Comparison of ENCODE assay signal across 21 cellular contexts in genomic region chr13:113158946-113159345, GRCh38. TPM values are rescaled to one million over a fixed set of nuclear protein-coding genes. Genes with fewer than 3 reads are reported as not detected.
DNase-seq lines count a peak whose midpoint lies in the region; ATAC-seq, FAIRE-seq and TF ChIP-seq lines count a peak whose summit lies in the region.
"Had no signal": no experiment of that assay in that cellular context is flagged by ENCODE, and none has a peak within 500 bp of the region (broad histone marks: within the 10 kb centered on the region; RNA-seq: fewer than 3 reads in every experiment).

No MANE protein-coding gene starts in this region.

- H4K91ac ChIP-seq in neuronal stem cell (ENCODE audit: low read depth, low read length, poor library complexity) = peak overlapping the region; percentile 64

- no peak overlapping the region for H3K4ac ChIP-seq in neuronal stem cell (ENCODE audit: low read length)

- peak overlapping the region; percentile 57 to 72 (median 64); a peak in 5 of 6 replicates for H3K4me3 ChIP-seq in HepG2 (replicated peaks in 1 of 3; ENCODE audit: insufficient read depth in 1 of 3, low read depth in 2 of 3, low read length in 3 of 3)
- H3K4me3 ChIP-seq in neuronal stem cell (ENCODE audit: low read length in 2 of 2) = no peak overlapping the region
- no peak overlapping the region for H3K4me3 ChIP-seq in colonic mucosa
- H3K4me3 ChIP-seq: A549, K562 had no signal

- H3K14ac ChIP-seq in neuronal stem cell (ENCODE audit: low read length) = no peak overlapping the region

- H3K27me3 ChIP-seq in HepG2 (ENCODE audit: control insufficient read depth in 1 of 2, insufficient read depth in 2 of 2, low read length in 2 of 2) (no peaks in the 10 kb centered on the region), neuronal stem cell (ENCODE audit: control insufficient read depth in 3 of 3, insufficient read depth in 3 of 3, low read depth in 1 of 3, low read length in 3 of 3) (peaks cover 0 to 22% (median 2%) of the 10 kb centered on the region in 3 experiments), colonic mucosa (no peaks in the 10 kb centered on the region)
- H3K27me3 ChIP-seq: BE2C had no signal

- H4K8ac ChIP-seq in neuronal stem cell (ENCODE audit: low read depth, low read length) = peak overlapping the region; percentile 43

- H3K36me3 ChIP-seq in KOPT-K1 (ENCODE audit: insufficient read depth, low read length) = no peaks in the 10 kb centered on the region
- H3K36me3 ChIP-seq in HepG2 (replicated peaks in 1 of 2; ENCODE audit: control insufficient read depth in 1 of 2, insufficient read depth in 2 of 2, low read length in 2 of 2) = no peaks in the 10 kb centered on the region
- no peaks in the 10 kb centered on the region for H3K36me3 ChIP-seq in neuronal stem cell (replicated peaks in 1 of 2; ENCODE audit: control insufficient read depth in 2 of 2, insufficient read depth in 2 of 2, low read length in 2 of 2)
- no peaks in the 10 kb centered on the region for H3K36me3 ChIP-seq in colonic mucosa
- H3K36me3 ChIP-seq: BE2C had no signal

- peak overlapping the region; percentile 94 for H3K4me2 ChIP-seq in HepG2 (ENCODE audit: low read depth, low read length)
- no peak overlapping the region for H3K4me2 ChIP-seq in neuronal stem cell (ENCODE audit: insufficient read depth, low read length, poor library complexity, severe bottlenecking)
- H3K4me2 ChIP-seq: A549 had no signal

- peaks cover 1% of the 10 kb centered on the region for H3K79me1 ChIP-seq in neuronal stem cell (ENCODE audit: low read depth, low read length)

- intact Hi-C loops in HepG2 (cut with micrococcal nuclease; ENCODE audit: unreplicated experiment) = loop anchor here (5.0 kb wide), 1 partner anchor 48 kb away; the partner anchor contains the start of genes CUL4A and PCID2
- intact Hi-C loops in colonic mucosa (cut with DNase I) = loop anchor here (5.0 kb wide), 1 partner anchor 48 kb away; the partner anchor contains the start of genes CUL4A and PCID2

- no peak overlapping the region for H3K23ac ChIP-seq in neuronal stem cell (ENCODE audit: low read depth, low read length, poor library complexity)

- H2BK15ac ChIP-seq in neuronal stem cell (ENCODE audit: low read length) = peak overlapping the region; percentile 38

- POLR2A ChIA-PET in HepG2 (lab: Yijun Ruan, JAX) = interaction anchor here (1.3 to 2.1 kb wide), 4 partner anchors 11 to 51 kb away, joined by 3 to 11 read pairs (median 6); partner anchors contain the start of gene CUL4A

- CTCF ChIA-PET in HepG2 (lab: Yijun Ruan, JAX; ENCODE audit: low intra/inter-chr PET ratio, low total read pairs) = no interaction called here

- no TSS peak for BruUV-seq in HepG2 (replicated peaks; lab: Mats Ljungman, UMichigan)

- ATAC-seq in HepG2 = peak; percentile 54
- no peak for ATAC-seq in GM18873 (IDR thresholded peaks at IDR 0.05; ENCODE audit: low FRiP score, unreplicated experiment)
- ATAC-seq: A549; CD8-positive, alpha-beta T cell; HCT116; K562 had no signal

- no peaks in the 10 kb centered on the region for H3K79me2 ChIP-seq in HepG2 (ENCODE audit: insufficient read depth, low read length)

- TF ChIP-seq CTCF in HepG2 (CRISPR knock-in tag; IDR thresholded peaks at IDR 0.05) (no peak), colonic mucosa (IDR thresholded peaks at IDR 0.05) (no peak)

- TF ChIP-seq EP300 in HepG2 (IDR thresholded peaks at IDR 0.05; ENCODE audit: low read depth in 2 of 2, low read length in 2 of 2) (no peak), HepG2 (CRISPR knock-in tag; IDR thresholded peaks at IDR 0.05; ENCODE audit: borderline replicate concordance) (no peak)

- H2BK5ac ChIP-seq in neuronal stem cell (ENCODE audit: low read length) = peak overlapping the region; percentile 62

- H3K18ac ChIP-seq in neuronal stem cell (ENCODE audit: low read length) = peak overlapping the region; percentile 88

- WGBS in HepG2 (ENCODE audit: low lambda C conversion rate) = 5% methylated on average over 3 of the region's 7 CpGs
- WGBS in neuronal stem cell (ENCODE audit: extremely low coverage in 2 of 2, insufficient read length in 2 of 2, insufficient replicate concordance in 1 of 2), 2 donors = no CpG with 5 or more reads among the region's 7 CpGs

- in situ Hi-C loops in HepG2 (cut with HindIII; ENCODE audit: extremely low pct_ligation_motif_present, low pct_unique_long_range_greater_than_20kb) = no loop called here

- no peak for FAIRE-seq in HepG2 (lab: Jason Lieb, UNC)
- FAIRE-seq: A549, D721Med, K562 had no signal

- no peak for TF ChIP-seq POLR2A in HepG2 (IDR thresholded peaks at IDR 0.05; ENCODE audit: insufficient read depth in 1 of 2, low read depth in 2 of 2, low read length in 2 of 2)

- DNase-seq in globus pallidus (ENCODE audit: low spot score) = peak; percentile 11
- DNase-seq in HepG2 (ENCODE audit: low spot score) = no peak
- no peak for DNase-seq in neuronal stem cell (ENCODE audit: low spot score)
- DNase-seq in NCI-H82 (lab: John Stamatoyannopoulos, UW) = no peak
- DNase-seq in NCI-H446 (lab: John Stamatoyannopoulos, UW) = no peak
- DNase-seq in colonic mucosa = no peak
- DNase-seq: BE2C; CD8-positive, alpha-beta T cell; COR-L47; DMS153; DND-41; GDM1; GOT3 had no signal

- H2AFZ ChIP-seq in HepG2 (ENCODE audit: low read length) (no peak overlapping the region), neuronal stem cell (ENCODE audit: low read length) (no peak overlapping the region)

- H4K20me1 ChIP-seq in HepG2 (ENCODE audit: insufficient read depth, low read length) = no peaks in the 10 kb centered on the region

- H3K4me1 ChIP-seq in HepG2 (ENCODE audit: insufficient read depth, low read length) (peaks cover 59% of the 10 kb centered on the region), neuronal stem cell (ENCODE audit: control insufficient read depth in 2 of 2, insufficient read depth in 1 of 2, low read depth in 1 of 2, low read length in 2 of 2) (peaks cover 12 to 23% of the 10 kb centered on the region in 2 donors), colonic mucosa (no peaks in the 10 kb centered on the region)

- H3K9me3 ChIP-seq in KOPT-K1 (ENCODE audit: insufficient read depth, low read length, poor library complexity, severe bottlenecking) (peaks cover 4% of the 10 kb centered on the region), HepG2 (ENCODE audit: low read length) (0 out of 2 replicates have a peak, but pooled peaks cover 5% of the 10 kb centered on the region), neuronal stem cell (replicated peaks in 1 of 2; ENCODE audit: control insufficient read depth in 2 of 2, insufficient read depth in 1 of 2, low read depth in 1 of 2, low read length in 2 of 2) (peaks cover 0 to 3% of the 10 kb centered on the region in 2 donors), colonic mucosa (no peaks in the 10 kb centered on the region)
- H3K9me3 ChIP-seq: A549, BE2C had no signal

- H3K9ac ChIP-seq in HepG2 (ENCODE audit: insufficient read depth, low read depth, low read length) (peak overlapping the region; percentile 75), neuronal stem cell (ENCODE audit: low read depth, low read length, poor library complexity) (no peak overlapping the region), colonic mucosa (ENCODE audit: low read depth in 2 of 2, low read length in 2 of 2) (no peak overlapping the region)

- peak overlapping the region; percentile 90 for H2AK5ac ChIP-seq in neuronal stem cell (ENCODE audit: low read depth, low read length)

- TF ChIP-seq RAD21 in HepG2 (CRISPR knock-in tag; IDR thresholded peaks at IDR 0.05) = no peak

- H2BK120ac ChIP-seq in neuronal stem cell (ENCODE audit: low read depth, low read length) = no peak overlapping the region

- peak overlapping the region; percentile 81 for H2BK12ac ChIP-seq in neuronal stem cell (ENCODE audit: low read length)

- peak overlapping the region; percentile 69 for H3K27ac ChIP-seq in KOPT-K1 (ENCODE audit: low read depth, low read length, poor library complexity, severe bottlenecking)
- H3K27ac ChIP-seq in HepG2 (ENCODE audit: extremely low read length, insufficient read depth, low read length) = peak overlapping the region; percentile 85
- no peak overlapping the region for H3K27ac ChIP-seq in neuronal stem cell (replicated peaks; ENCODE audit: low read length)
- no peak overlapping the region for H3K27ac ChIP-seq in colonic mucosa
- H3K27ac ChIP-seq: A549, C4-2B had no signal

RNA-seq across cellular contexts. Expression of gene PROZ, which starts 0.5 kb away (rescaled TPM):
- total RNA-seq in HepG2 (2016; rRNA removed; fragmentation: Illumina TruSeq; extraction: Trizol) (2.1 and 5.6 TPM in 2 replicates), colonic mucosa (not detected)
- total RNA-seq in HepG2 (2016; cell fraction: cytosol; rRNA removed; fragmentation: Illumina TruSeq; extraction: Trizol; ENCODE audit: low read depth) = 0.20 and 0.35 TPM in 2 replicates
- total RNA-seq in HepG2 (2016; cell fraction: insoluble cytoplasmic fraction; rRNA removed; fragmentation: Illumina TruSeq; extraction: Trizol) = 1.9 and 5.3 TPM in 2 replicates
- total RNA-seq in HepG2 (2016; cell fraction: membrane; rRNA removed; fragmentation: Illumina TruSeq; extraction: Trizol) = 0.62 and 0.93 TPM in 2 replicates
- 3.0 and 4.0 TPM in 2 replicates for total RNA-seq in HepG2 (2016; cell fraction: nucleus; rRNA removed; fragmentation: Illumina TruSeq; extraction: Trizol)
- 22.5 and 26.1 TPM in 2 replicates for polyA plus RNA-seq in HepG2 (2011; rRNA removed)
- 14.4 and 16.0 TPM in 2 replicates for polyA plus RNA-seq in HepG2 (2011; cell fraction: cytosol; rRNA removed)
- polyA plus RNA-seq in HepG2 (2011; cell fraction: nucleus; rRNA removed) = 45.5 and 49.7 TPM in 2 replicates
- 12.7 and 14.1 TPM in 2 replicates for polyA plus RNA-seq in HepG2 (2012)
- 0.23 and 0.67 TPM in 2 replicates for polyA plus RNA-seq in HepG2 (2016; cell fraction: cytosol; fragmentation: Illumina TruSeq; extraction: Trizol; ENCODE audit: low read depth)
- polyA plus RNA-seq in HepG2 (2016; cell fraction: insoluble cytoplasmic fraction; fragmentation: Illumina TruSeq; extraction: Trizol; ENCODE audit: low read depth) = 1.6 and 2.1 TPM in 2 replicates
- 0.70 and 0.93 TPM in 2 replicates for polyA plus RNA-seq in HepG2 (2016; cell fraction: membrane; fragmentation: Illumina TruSeq; extraction: Trizol; ENCODE audit: low read depth)
- 10.7 and 11.6 TPM in 2 replicates for polyA plus RNA-seq in HepG2 (2016; cell fraction: nucleus; fragmentation: Illumina TruSeq; extraction: Trizol; ENCODE audit: insufficient read depth, low read depth)
- 5.4 TPM in 1 of 2 replicates, not detected in the other for polyA minus RNA-seq in HepG2 (2011; rRNA and poly(A)+ RNA removed; ENCODE audit: low replicate concordance)
- polyA minus RNA-seq in HepG2 (2011; cell fraction: cytosol; rRNA and poly(A)+ RNA removed) = 4.9 and 8.4 TPM in 2 replicates
- 3.1 and 4.4 TPM in 2 replicates for polyA minus RNA-seq in HepG2 (2011; cell fraction: nucleus; rRNA and poly(A)+ RNA removed)
- 0.13 TPM for polyA plus RNA-seq in neuronal stem cell (2013, experiment 1 of 2)
- polyA plus RNA-seq in neuronal stem cell (2013, experiment 2 of 2) = 0.06 TPM
- total RNA-seq: CD8-positive, alpha-beta T cell; K562 had no signal
- polyA plus RNA-seq: A549, AG04450, K562 had no signal

RNA-seq across cellular contexts. Expression of gene F10, which starts 36.3 kb away (rescaled TPM):
- 19.9 and 58.4 TPM in 2 replicates for total RNA-seq in HepG2 (2016; rRNA removed; fragmentation: Illumina TruSeq; extraction: Trizol)
- 11.2 and 12.3 TPM in 2 replicates for total RNA-seq in HepG2 (2016; cell fraction: cytosol; rRNA removed; fragmentation: Illumina TruSeq; extraction: Trizol; ENCODE audit: low read depth)
- total RNA-seq in HepG2 (2016; cell fraction: insoluble cytoplasmic fraction; rRNA removed; fragmentation: Illumina TruSeq; extraction: Trizol) = 18.9 and 61.6 TPM in 2 replicates
- 12.7 and 13.1 TPM in 2 replicates for total RNA-seq in HepG2 (2016; cell fraction: membrane; rRNA removed; fragmentation: Illumina TruSeq; extraction: Trizol)
- total RNA-seq in HepG2 (2016; cell fraction: nucleus; rRNA removed; fragmentation: Illumina TruSeq; extraction: Trizol) = 43.8 and 53.5 TPM in 2 replicates
- 237 and 317 TPM in 2 replicates for polyA plus RNA-seq in HepG2 (2011; rRNA removed)
- 277 and 280 TPM in 2 replicates for polyA plus RNA-seq in HepG2 (2011; cell fraction: cytosol; rRNA removed)
- polyA plus RNA-seq in HepG2 (2011; cell fraction: nucleus; rRNA removed) = 231 and 240 TPM in 2 replicates
- polyA plus RNA-seq in HepG2 (2012) = 150 and 219 TPM in 2 replicates
- polyA plus RNA-seq in HepG2 (2016; cell fraction: cytosol; fragmentation: Illumina TruSeq; extraction: Trizol; ENCODE audit: low read depth) = 11.6 and 13.0 TPM in 2 replicates
- polyA plus RNA-seq in HepG2 (2016; cell fraction: insoluble cytoplasmic fraction; fragmentation: Illumina TruSeq; extraction: Trizol; ENCODE audit: low read depth) = 18.4 and 19.4 TPM in 2 replicates
- 10.3 and 10.6 TPM in 2 replicates for polyA plus RNA-seq in HepG2 (2016; cell fraction: membrane; fragmentation: Illumina TruSeq; extraction: Trizol; ENCODE audit: low read depth)
- 82.4 and 83.6 TPM in 2 replicates for polyA plus RNA-seq in HepG2 (2016; cell fraction: nucleus; fragmentation: Illumina TruSeq; extraction: Trizol; ENCODE audit: insufficient read depth, low read depth)
- 117 TPM in 1 of 2 replicates, not detected in the other for polyA minus RNA-seq in HepG2 (2011; rRNA and poly(A)+ RNA removed; ENCODE audit: low replicate concordance)
- 61.5 and 79.5 TPM in 2 replicates for polyA minus RNA-seq in HepG2 (2011; cell fraction: cytosol; rRNA and poly(A)+ RNA removed)
- 44.3 and 53.6 TPM in 2 replicates for polyA minus RNA-seq in HepG2 (2011; cell fraction: nucleus; rRNA and poly(A)+ RNA removed)
- polyA plus RNA-seq in neuronal stem cell (2013, experiment 1 of 2) = 3.9 TPM
- 3.2 TPM for polyA plus RNA-seq in neuronal stem cell (2013, experiment 2 of 2)
- 1 to 10 TPM; 1.5 to 4.1 TPM for total RNA-seq in colonic mucosa
- total RNA-seq: CD8-positive, alpha-beta T cell had no signal

RNA-seq across cellular contexts. Expression of gene PCID2, which starts 49.5 kb away (rescaled TPM):
- total RNA-seq in HepG2 (2016; rRNA removed; fragmentation: Illumina TruSeq; extraction: Trizol) (65.0 and 76.4 TPM in 2 replicates), colonic mucosa (10 to 100 TPM; 23.4 to 40.2 TPM)
- total RNA-seq in HepG2 (2016; cell fraction: cytosol; rRNA removed; fragmentation: Illumina TruSeq; extraction: Trizol; ENCODE audit: low read depth) = 16.3 and 17.9 TPM in 2 replicates
- 67.6 and 78.5 TPM in 2 replicates for total RNA-seq in HepG2 (2016; cell fraction: insoluble cytoplasmic fraction; rRNA removed; fragmentation: Illumina TruSeq; extraction: Trizol)
- 25.4 and 26.5 TPM in 2 replicates for total RNA-seq in HepG2 (2016; cell fraction: membrane; rRNA removed; fragmentation: Illumina TruSeq; extraction: Trizol)
- total RNA-seq in HepG2 (2016; cell fraction: nucleus; rRNA removed; fragmentation: Illumina TruSeq; extraction: Trizol) = 58.5 and 66.9 TPM in 2 replicates
- polyA plus RNA-seq in HepG2 (2011; rRNA removed) = 104 and 111 TPM in 2 replicates
- 47.7 and 57.2 TPM in 2 replicates for polyA plus RNA-seq in HepG2 (2011; cell fraction: cytosol; rRNA removed)
- polyA plus RNA-seq in HepG2 (2011; cell fraction: nucleus; rRNA removed) = 185 and 190 TPM in 2 replicates
- 56.8 and 63.4 TPM in 2 replicates for polyA plus RNA-seq in HepG2 (2012)
- polyA plus RNA-seq in HepG2 (2016; cell fraction: cytosol; fragmentation: Illumina TruSeq; extraction: Trizol; ENCODE audit: low read depth) = 9.0 and 9.1 TPM in 2 replicates
- polyA plus RNA-seq in HepG2 (2016; cell fraction: insoluble cytoplasmic fraction; fragmentation: Illumina TruSeq; extraction: Trizol; ENCODE audit: low read depth) = 68.7 and 72.7 TPM in 2 replicates
- 14.2 and 15.6 TPM in 2 replicates for polyA plus RNA-seq in HepG2 (2016; cell fraction: membrane; fragmentation: Illumina TruSeq; extraction: Trizol; ENCODE audit: low read depth)
- polyA plus RNA-seq in HepG2 (2016; cell fraction: nucleus; fragmentation: Illumina TruSeq; extraction: Trizol; ENCODE audit: insufficient read depth, low read depth) = 89.2 and 96.9 TPM in 2 replicates
- polyA minus RNA-seq in HepG2 (2011; rRNA and poly(A)+ RNA removed; ENCODE audit: low replicate concordance) = 52.5 and 174 TPM in 2 replicates
- 23.5 and 34.0 TPM in 2 replicates for polyA minus RNA-seq in HepG2 (2011; cell fraction: cytosol; rRNA and poly(A)+ RNA removed)
- polyA minus RNA-seq in HepG2 (2011; cell fraction: nucleus; rRNA and poly(A)+ RNA removed) = 161 and 207 TPM in 2 replicates
- 58.8 TPM for polyA plus RNA-seq in neuronal stem cell (2013, experiment 1 of 2)
- polyA plus RNA-seq in neuronal stem cell (2013, experiment 2 of 2) = 60.1 TPM

RNA-seq across cellular contexts. Expression of gene CUL4A, which starts 50.5 kb away (rescaled TPM):
- total RNA-seq in HepG2 (2016; rRNA removed; fragmentation: Illumina TruSeq; extraction: Trizol) (75.3 and 95.5 TPM in 2 replicates), colonic mucosa (10 to 100 TPM; 54.6 to 62.6 TPM)
- 28.8 and 32.0 TPM in 2 replicates for total RNA-seq in HepG2 (2016; cell fraction: cytosol; rRNA removed; fragmentation: Illumina TruSeq; extraction: Trizol; ENCODE audit: low read depth)
- 69.1 and 83.4 TPM in 2 replicates for total RNA-seq in HepG2 (2016; cell fraction: insoluble cytoplasmic fraction; rRNA removed; fragmentation: Illumina TruSeq; extraction: Trizol)
- 51.1 and 52.1 TPM in 2 replicates for total RNA-seq in HepG2 (2016; cell fraction: membrane; rRNA removed; fragmentation: Illumina TruSeq; extraction: Trizol)
- 55.3 and 56.2 TPM in 2 replicates for total RNA-seq in HepG2 (2016; cell fraction: nucleus; rRNA removed; fragmentation: Illumina TruSeq; extraction: Trizol)
- polyA plus RNA-seq in HepG2 (2011; rRNA removed) = 51.2 and 60.8 TPM in 2 replicates
- 42.4 and 43.4 TPM in 2 replicates for polyA plus RNA-seq in HepG2 (2011; cell fraction: cytosol; rRNA removed)
- polyA plus RNA-seq in HepG2 (2011; cell fraction: nucleus; rRNA removed) = 121 and 126 TPM in 2 replicates
- 72.5 and 74.5 TPM in 2 replicates for polyA plus RNA-seq in HepG2 (2012)
- polyA plus RNA-seq in HepG2 (2016; cell fraction: cytosol; fragmentation: Illumina TruSeq; extraction: Trizol; ENCODE audit: low read depth) = 28.6 and 31.9 TPM in 2 replicates
- polyA plus RNA-seq in HepG2 (2016; cell fraction: insoluble cytoplasmic fraction; fragmentation: Illumina TruSeq; extraction: Trizol; ENCODE audit: low read depth) = 70.4 and 80.3 TPM in 2 replicates
- polyA plus RNA-seq in HepG2 (2016; cell fraction: membrane; fragmentation: Illumina TruSeq; extraction: Trizol; ENCODE audit: low read depth) = 28.8 and 29.9 TPM in 2 replicates
- polyA plus RNA-seq in HepG2 (2016; cell fraction: nucleus; fragmentation: Illumina TruSeq; extraction: Trizol; ENCODE audit: insufficient read depth, low read depth) = 99.2 and 101 TPM in 2 replicates
- polyA minus RNA-seq in HepG2 (2011; rRNA and poly(A)+ RNA removed; ENCODE audit: low replicate concordance) = 93.3 and 188 TPM in 2 replicates
- 29.4 and 37.2 TPM in 2 replicates for polyA minus RNA-seq in HepG2 (2011; cell fraction: cytosol; rRNA and poly(A)+ RNA removed)
- polyA minus RNA-seq in HepG2 (2011; cell fraction: nucleus; rRNA and poly(A)+ RNA removed) = 74.4 and 75.7 TPM in 2 replicates
- polyA plus RNA-seq in neuronal stem cell (2013, experiment 1 of 2) = 40.2 TPM
- polyA plus RNA-seq in neuronal stem cell (2013, experiment 2 of 2) = 39.4 TPM

RNA-seq across cellular contexts. Expression of gene F7, which starts 53.4 kb away (rescaled TPM):
- total RNA-seq in HepG2 (2016; rRNA removed; fragmentation: Illumina TruSeq; extraction: Trizol) (7.2 and 12.6 TPM in 2 replicates), colonic mucosa (under 1 TPM; 0.11 to 0.12 TPM)
- 0.61 and 0.71 TPM in 2 replicates for total RNA-seq in HepG2 (2016; cell fraction: cytosol; rRNA removed; fragmentation: Illumina TruSeq; extraction: Trizol; ENCODE audit: low read depth)
- 6.7 and 12.9 TPM in 2 replicates for total RNA-seq in HepG2 (2016; cell fraction: insoluble cytoplasmic fraction; rRNA removed; fragmentation: Illumina TruSeq; extraction: Trizol)
- total RNA-seq in HepG2 (2016; cell fraction: membrane; rRNA removed; fragmentation: Illumina TruSeq; extraction: Trizol) = 1.9 and 2.2 TPM in 2 replicates
- 10.3 and 10.6 TPM in 2 replicates for total RNA-seq in HepG2 (2016; cell fraction: nucleus; rRNA removed; fragmentation: Illumina TruSeq; extraction: Trizol)
- 26.5 and 39.9 TPM in 2 replicates for polyA plus RNA-seq in HepG2 (2011; rRNA removed)
- 21.7 and 26.2 TPM in 2 replicates for polyA plus RNA-seq in HepG2 (2011; cell fraction: cytosol; rRNA removed)
- polyA plus RNA-seq in HepG2 (2011; cell fraction: nucleus; rRNA removed) = 105 and 121 TPM in 2 replicates
- polyA plus RNA-seq in HepG2 (2012) = 45.9 and 52.4 TPM in 2 replicates
- polyA plus RNA-seq in HepG2 (2016; cell fraction: cytosol; fragmentation: Illumina TruSeq; extraction: Trizol; ENCODE audit: low read depth) = 0.51 and 0.52 TPM in 2 replicates
- polyA plus RNA-seq in HepG2 (2016; cell fraction: insoluble cytoplasmic fraction; fragmentation: Illumina TruSeq; extraction: Trizol; ENCODE audit: low read depth) = 7.0 and 7.3 TPM in 2 replicates
- 1.1 and 1.6 TPM in 2 replicates for polyA plus RNA-seq in HepG2 (2016; cell fraction: membrane; fragmentation: Illumina TruSeq; extraction: Trizol; ENCODE audit: low read depth)
- 23.6 and 26.7 TPM in 2 replicates for polyA plus RNA-seq in HepG2 (2016; cell fraction: nucleus; fragmentation: Illumina TruSeq; extraction: Trizol; ENCODE audit: insufficient read depth, low read depth)
- polyA minus RNA-seq in HepG2 (2011; rRNA and poly(A)+ RNA removed; ENCODE audit: low replicate concordance) = 43.0 TPM in 1 of 2 replicates, not detected in the other
- 8.7 and 12.9 TPM in 2 replicates for polyA minus RNA-seq in HepG2 (2011; cell fraction: cytosol; rRNA and poly(A)+ RNA removed)
- 14.7 and 15.7 TPM in 2 replicates for polyA minus RNA-seq in HepG2 (2011; cell fraction: nucleus; rRNA and poly(A)+ RNA removed)
- polyA plus RNA-seq in neuronal stem cell (2013, experiment 1 of 2) = 0.68 TPM
- 0.62 TPM for polyA plus RNA-seq in neuronal stem cell (2013, experiment 2 of 2)
- total RNA-seq: CD8-positive, alpha-beta T cell; K562 had no signal
- polyA plus RNA-seq: K562 had no signal

Comparison
In these comparisons a context has a peak if more than half of its experiments do, and no peak if none do; other contexts are left out.
1. H3K27ac ChIP-seq: peak in KOPT-K1 (single experiment) and HepG2 (single experiment); none in neuronal stem cell (single experiment) and colonic mucosa (single experiment).
2. H3K4me3 ChIP-seq: peak in HepG2 (3 of 3); none in neuronal stem cell (0 of 2) and colonic mucosa (single experiment).